In genomic region chr3:63625161-63625560, GRCh38 we compare ENCODE assay signal across 12 cellular contexts. TPM values are rescaled to one million over a fixed set of nuclear protein-coding genes. Genes with fewer than 3 reads are reported as not detected.
DNase-seq lines count a peak whose midpoint lies in the region; ATAC-seq, FAIRE-seq and TF ChIP-seq lines count a peak whose summit lies in the region.
"Had no signal": no experiment of that assay in that cellular context is flagged by ENCODE, and none has a peak within 500 bp of the region (broad histone marks: within the 10 kb centered on the region; RNA-seq: fewer than 3 reads in every experiment).

No MANE protein-coding gene starts in this region.

- no peak for TF ChIP-seq CTCF in mammary epithelial cell (conservative IDR thresholded peaks at IDR 0.05 in 1 of 2, IDR thresholded peaks at IDR 0.05 in 1 of 2; ENCODE audit: extremely low read depth in 1 of 2, insufficient read depth in 1 of 2, low read depth in 1 of 2, low read length in 2 of 2)
- no peak for TF ChIP-seq CTCF in hepatocyte (IDR thresholded peaks at IDR 0.05; ENCODE audit: poor library complexity)

- no peak overlapping the region for H3K9ac ChIP-seq in mammary epithelial cell (ENCODE audit: insufficient read depth, low read length)

- no peak overlapping the region for H2AFZ ChIP-seq in mammary epithelial cell (ENCODE audit: low read depth, low read length)
- H2AFZ ChIP-seq in hepatocyte: no peak overlapping the region

- dilution Hi-C loops in mammary epithelial cell (cut with HindIII; ENCODE audit: low sequenced_read_pairs): no loop called here

- H3K27ac ChIP-seq in mammary epithelial cell (ENCODE audit: insufficient read depth, low read depth, low read length): no peak overlapping the region
- no peak overlapping the region for H3K27ac ChIP-seq in hepatocyte
- H3K27ac ChIP-seq: neutrophil had no signal

- H3K9me3 ChIP-seq in mammary epithelial cell (replicated peaks; ENCODE audit: insufficient read depth, low read length): no peaks in the 10 kb centered on the region
- H3K9me3 ChIP-seq in hepatocyte (ENCODE audit: low read depth): no peaks in the 10 kb centered on the region
- H3K9me3 ChIP-seq: neutrophil had no signal

- H3K79me2 ChIP-seq in mammary epithelial cell (ENCODE audit: insufficient read depth, low read length): no peaks in the 10 kb centered on the region
- H3K79me2 ChIP-seq in hepatocyte: no peaks in the 10 kb centered on the region

- BruUV-seq in mammary epithelial cell (replicated peaks; lab: Mats Ljungman, UMichigan): no TSS peak

- WGBS in mammary epithelial cell (ENCODE audit: low coverage, missing lambda C conversion rate): 5% methylated on average over 4 of the region's 4 CpGs
- WGBS in hepatocyte (ENCODE audit: low lambda C conversion rate, missing lambda C conversion rate): 45% methylated on average over 4 of the region's 4 CpGs

- in situ Hi-C loops in mammary epithelial cell (cut with MboI; ENCODE audit: low sequenced_read_pairs in 2 of 2): no loop called here

- no peak overlapping the region for H3K4me3 ChIP-seq in mammary epithelial cell (replicated peaks in 1 of 3; ENCODE audit: insufficient read depth in 1 of 3, low read depth in 2 of 3, low read length in 3 of 3)
- H3K4me3 ChIP-seq in hepatocyte: no peak overlapping the region

- H4K20me1 ChIP-seq in mammary epithelial cell (ENCODE audit: insufficient read depth, low read length): no peaks in the 10 kb centered on the region
- no peaks in the 10 kb centered on the region for H4K20me1 ChIP-seq in hepatocyte (ENCODE audit: insufficient read depth, poor library complexity, severe bottlenecking)

- H3K36me3 ChIP-seq in mammary epithelial cell (ENCODE audit: insufficient read depth, low read length) (no peaks in the 10 kb centered on the region), hepatocyte (replicated peaks; ENCODE audit: insufficient read depth, low read depth) (no peaks in the 10 kb centered on the region)
- H3K36me3 ChIP-seq: neutrophil had no signal

- H3K27me3 ChIP-seq in mammary epithelial cell (ENCODE audit: insufficient read depth, low read length) (no peaks in the 10 kb centered on the region), hepatocyte (no peaks in the 10 kb centered on the region)
- H3K27me3 ChIP-seq: neutrophil had no signal

- H3K4me1 ChIP-seq in mammary epithelial cell (ENCODE audit: insufficient read depth, low read length) (peaks cover 16% of the 10 kb centered on the region), hepatocyte (ENCODE audit: insufficient read depth) (no peaks in the 10 kb centered on the region)

- no peak for ATAC-seq in HG03045 (IDR thresholded peaks at IDR 0.05; ENCODE audit: unreplicated experiment)

- H3K4me2 ChIP-seq in mammary epithelial cell (ENCODE audit: insufficient read depth, low read depth, low read length): peak overlapping the region; percentile 15
- H3K4me2 ChIP-seq in hepatocyte: no peak overlapping the region

- intact Hi-C loops in mammary epithelial cell (cut with micrococcal nuclease): no loop called here

- no peak for FAIRE-seq in RCC 7860 (lab: Jason Lieb, UNC)

- no peaks in the 10 kb centered on the region for H3K9me2 ChIP-seq in hepatocyte (replicated peaks; ENCODE audit: insufficient read depth)

- CTCF ChIA-PET in mammary epithelial cell (lab: Charles Lee; ENCODE audit: low non-redundant PET): no interaction called here

- DNase-seq in DMS153 treated with DMSO at 0.1 percent for 48 hours (lab: John Stamatoyannopoulos, UW; ENCODE audit: unreplicated experiment) (peak; percentile 28), NCI-H1417 (lab: John Stamatoyannopoulos, UW) (peak; percentile 5 to 71 (median 37)), mammary epithelial cell (peak; percentile 86), myocyte (ENCODE audit: low read depth) (peak; percentile 55), NCI-H526 (lab: John Stamatoyannopoulos, UW) (no peak), RCC 7860 (ENCODE audit: low spot score) (no peak), hepatocyte (ENCODE audit: low spot score) (no peak)
- DNase-seq: activated gamma-delta T cell treated with Interleukin-2 at 50 U/mL for 16 hours; stimulated activated CD8-positive, alpha-beta memory T cell treated with anti-CD3 and anti-CD28 coated beads, Interleukin-4, amount 100 ng/mL, for 48 hours had no signal

RNA-seq across cellular contexts. Expression of gene SNTN, which starts 27.3 kb away (rescaled TPM):
- total RNA-seq in mammary epithelial cell: not detected
- polyA plus RNA-seq in mammary epithelial cell: not detected
- polyA minus RNA-seq in mammary epithelial cell: not detected
- not detected in 2 replicates for total RNA-seq in myocyte
- polyA plus RNA-seq in myocyte (2012): not detected
- total RNA-seq in hepatocyte: not detected in 2 replicates
- not detected in 2 replicates for polyA plus RNA-seq in hepatocyte
- total RNA-seq: glomerular endothelial cell had no signal

Comparison
In these comparisons a context has a peak if more than half of its experiments do, and no peak if none do; other contexts are left out.
1. DNase-seq: peak in DMS153 treated with DMSO at 0.1 percent for 48 hours (single experiment), NCI-H1417 (3 of 3), mammary epithelial cell (single experiment) and myocyte (single experiment); none in NCI-H526 (0 of 2), RCC 7860 (single experiment) and hepatocyte (single experiment).